ENCODE assay signal across 34 cellular contexts in the genomic region with DNA sequence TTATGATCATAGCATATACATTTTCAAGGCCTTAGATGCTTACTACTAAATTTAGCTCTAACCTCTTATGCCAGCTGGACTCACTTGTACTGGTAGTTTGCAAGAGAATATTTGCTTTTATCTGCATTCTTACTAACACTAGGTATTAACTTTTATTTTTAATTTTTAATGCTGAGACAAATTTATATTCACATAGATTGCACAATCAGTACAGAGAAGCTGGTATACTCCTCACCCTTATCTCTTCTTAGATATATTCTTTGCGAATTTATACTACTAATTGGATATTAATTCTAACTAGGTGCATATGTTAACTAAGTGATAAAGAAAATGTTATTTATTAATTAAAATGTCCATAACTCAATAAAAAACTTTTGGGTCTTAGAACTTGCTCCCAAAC.
"Had no signal": no experiment of that assay in that cellular context is flagged by ENCODE, and none has a peak within 500 bp of the region (broad histone marks: within the 10 kb centered on the region; RNA-seq: fewer than 3 reads in every experiment).

No MANE protein-coding gene starts in this region.

- H3K9me3 ChIP-seq: adrenal gland, ascending aorta, body of pancreas, breast epithelium had no signal

- H3K4me3 ChIP-seq: adrenal gland, ascending aorta, body of pancreas, breast epithelium, cardiac muscle cell had no signal

- DNase-seq: activated effector memory CD4-positive, alpha-beta T cell treated with anti-CD3 and anti-CD28 coated beads, Interleukin-2, amount 50 U/mL, for 16 hours; activated effector memory CD4-positive, alpha-beta T cell treated with Interleukin-2 at 50 U/mL for 16 hours; activated gamma-delta T cell; activated gamma-delta T cell treated with Interleukin-2 at 50 U/mL for 16 hours; activated naive CD4-positive, alpha-beta T cell; activated naive CD4-positive, alpha-beta T cell treated with anti-CD3 and anti-CD28 coated beads for 36 hours; activated naive CD4-positive, alpha-beta T cell treated with anti-CD3 and anti-CD28 coated beads, Interleukin-2, amount 10 ng/mL, durations not matched to agents 7 days and 5 days; activated naive CD4-positive, alpha-beta T cell treated with anti-CD3 and anti-CD28 coated beads, Interleukin-2, amount 50 U/mL, for 16 hours; activated naive CD4-positive, alpha-beta T cell treated with Interleukin-2 at 50 U/mL for 16 hours; activated naive CD8-positive, alpha-beta T cell treated with anti-CD3 and anti-CD28 coated beads for 36 hours; activated naive CD8-positive, alpha-beta T cell treated with anti-CD3 and anti-CD28 coated beads, Interleukin-2, amount 10 ng/mL, durations not matched to agents 7 days and 5 days; activated naive CD8-positive, alpha-beta T cell treated with anti-CD3 and anti-CD28 coated beads, Interleukin-2, amount 50 U/mL, for 24 hours; activated T-cell treated with anti-CD3 and anti-CD28 coated beads, Interleukin-2, amount 50 U/mL, for 1 hour; activated T-cell treated with anti-CD3 and anti-CD28 coated beads, Interleukin-2, amount 50 U/mL, for 24 hours; activated T-cell treated with anti-CD3 and anti-CD28 coated beads, Interleukin-2, amount 50 U/mL, for 4 hours; activated T-cell treated with anti-CD3 and anti-CD28 coated beads, Interleukin-2, amount 50 U/mL, for 48 hours; activated T-cell treated with anti-CD3 and anti-CD28 coated beads, Interleukin-2, amount 50 U/mL, for 72 hours; adrenal gland; amniotic stem cell; amygdala; anterior cingulate cortex; aorta; body of pancreas; brain microvascular endothelial cell; caudate nucleus; central memory CD4-positive, alpha-beta T cell; cerebellar nuclear complex had no signal

- H3K4me1 ChIP-seq: adrenal gland, ascending aorta, body of pancreas, breast epithelium had no signal

- ATAC-seq: activated naive CD4-positive, alpha-beta T cell treated with anti-CD3 and anti-CD28 coated beads, Interleukin-2, amount 50 U/mL, for 72 hours; activated naive CD8-positive, alpha-beta T cell treated with anti-CD3 and anti-CD28 coated beads, Interleukin-2, amount 50 U/mL, for 24 hours; activated T-cell treated with anti-CD3 and anti-CD28 coated beads, Interleukin-2, amount 50 U/mL, for 4 hours; activated T-cell treated with anti-CD3 and anti-CD28 coated beads, Interleukin-2, amount 50 U/mL, for 72 hours; activated T-helper 17 cell treated with anti-CD3 and anti-CD28 coated beads, Interleukin-2, amount 50 U/mL, for 72 hours; body of pancreas had no signal

- H3K27ac ChIP-seq: adrenal gland, ascending aorta, body of pancreas, brain microvascular endothelial cell, breast epithelium, cardiac muscle cell had no signal

- H3K27me3 ChIP-seq: adrenal gland, ascending aorta, body of pancreas, brain microvascular endothelial cell, breast epithelium, cardiac muscle cell had no signal

- H3K36me3 ChIP-seq: adrenal gland, ascending aorta, brain microvascular endothelial cell, breast epithelium, cardiac muscle cell had no signal

- FAIRE-seq: astrocyte, bronchial epithelial cell had no signal
